ENCODE assay signal across 1 cellular context in genomic region chr2:199985625-199986207, GRCh38.
TF ChIP-seq lines count a peak whose summit lies in the region.

No MANE protein-coding gene starts in this region.

TF ChIP-seq in K562, 482 proteins besides CTCF, POLR2A, EP300 and RAD21 (continued from another document):
- no peak for TF ChIP-seq ZNF121 (CRISPR knock-in tag; conservative IDR thresholded peaks at IDR 0.05)
- TF ChIP-seq MCM5 (IDR thresholded peaks at IDR 0.05; ENCODE audit: low read depth) = no peak
- no peak for TF ChIP-seq GATAD2A (IDR thresholded peaks at IDR 0.05)
TF ChIP-seq in K562: peak in this region for 13.
